Comparison of ENCODE assay signal across 13 cellular contexts in genomic region chr17:49129359-49129950, GRCh38. TPM values are rescaled to one million over a fixed set of nuclear protein-coding genes. Genes with fewer than 3 reads are reported as not detected.
DNase-seq lines count a peak whose midpoint lies in the region; ATAC-seq, FAIRE-seq and TF ChIP-seq lines count a peak whose summit lies in the region.
"Not testable (repeated sequence)": the region's sequence is repeated elsewhere in the genome, so short reads cannot be mapped to it uniquely, and the experiment has no call there.
"Had no signal": no experiment of that assay in that cellular context is flagged by ENCODE, and none has a peak within 500 bp of the region (broad histone marks: within the 10 kb centered on the region; RNA-seq: fewer than 3 reads in every experiment).

No MANE protein-coding gene starts in this region.

- TF ChIP-seq CTCF in Caco-2 (IDR thresholded peaks at IDR 0.05; ENCODE audit: insufficient read depth in 1 of 2, low read depth in 1 of 2, low read length in 1 of 2, severe bottlenecking in 1 of 2, unreplicated experiment in 1 of 2); WTC11 (IDR thresholded peaks at IDR 0.05); H1 (IDR thresholded peaks at IDR 0.05; ENCODE audit: control extremely low read depth in 1 of 3, insufficient read depth in 1 of 3, low read depth in 1 of 3, low read length in 3 of 3): not testable (repeated sequence)

- intact Hi-C loops in Caco-2 (cut with micrococcal nuclease; ENCODE audit: unreplicated experiment), result not testable (repeated sequence)

- BruUV-seq in Caco-2 (replicated peaks; lab: Mats Ljungman, UMichigan), result not testable (repeated sequence)

- not testable (repeated sequence) for H2BK120ac ChIP-seq in H1 (replicated peaks; ENCODE audit: low read depth, low read length); trophoblast cell (ENCODE audit: insufficient read depth, low read length, poor library complexity)

- ATAC-seq in WTC11, result not testable (repeated sequence)

- not testable (repeated sequence) for H3K27ac ChIP-seq in H1 (ENCODE audit: low read depth, low read length); trophoblast cell (ENCODE audit: low read depth, low read length)

- TF ChIP-seq POLR2A in H1 (IDR thresholded peaks at IDR 0.05; ENCODE audit: control extremely low read depth in 1 of 2, low read depth in 2 of 2, low read length in 2 of 2), result not testable (repeated sequence)

- not testable (repeated sequence) for FAIRE-seq in H1 (lab: Jason Lieb, UNC)

- H3K79me2 ChIP-seq in H1 (ENCODE audit: control insufficient read depth in 1 of 2, insufficient read depth in 2 of 2, low read length in 2 of 2); trophoblast cell (ENCODE audit: control insufficient read depth, insufficient read depth, low read length, poor library complexity): not testable (repeated sequence)

- H4K20me1 ChIP-seq in H1 (replicated peaks in 1 of 2; ENCODE audit: control insufficient read depth in 1 of 2, insufficient read depth in 2 of 2, low read length in 2 of 2), result not testable (repeated sequence)

- H4K12ac ChIP-seq in trophoblast cell (ENCODE audit: low read depth, low read length), result not testable (repeated sequence)

- not testable (repeated sequence) for H3K14ac ChIP-seq in H1 (ENCODE audit: insufficient read length); trophoblast cell (ENCODE audit: low read length)

- not testable (repeated sequence) for H3K56ac ChIP-seq in H1 (replicated peaks; ENCODE audit: insufficient read length, low read depth, low read length)

- not testable (repeated sequence) for H3K4me1 Mint-ChIP-seq in Caco-2 (ENCODE audit: low read depth, unreplicated experiment); WTC11

- not testable (repeated sequence) for H3K36me3 ChIP-seq in Caco-2 (ENCODE audit: control insufficient read depth, insufficient read depth, low read length); H1 (ENCODE audit: control insufficient read depth in 2 of 4, insufficient read depth in 4 of 4, low read length in 3 of 4); trophoblast cell (ENCODE audit: control insufficient read depth in 1 of 2, insufficient read depth in 2 of 2, low read length in 2 of 2)

- not testable (repeated sequence) for H3K4me3 ChIP-seq in Caco-2 (ENCODE audit: low read depth, low read length); H1 (ENCODE audit: extremely low read depth in 1 of 4, insufficient read depth in 2 of 4, low read depth in 3 of 4, low read length in 4 of 4); trophoblast cell (ENCODE audit: low read depth, low read length)
- 0 out of 2 replicates have a peak overlapping the region, but pooled peaks have one; percentile 3 for H3K4me3 ChIP-seq in iPS-18c (ENCODE audit: insufficient read depth, low read depth, low read length)

- TF ChIP-seq RAD21 in H1 (IDR thresholded peaks at IDR 0.05 in 1 of 2, conservative IDR thresholded peaks at IDR 0.05 in 1 of 2; ENCODE audit: low read depth in 2 of 2, low read length in 2 of 2), result not testable (repeated sequence)

- not testable (repeated sequence) for H3K9ac ChIP-seq in H1 (replicated peaks in 1 of 4; ENCODE audit: extremely low read depth in 1 of 4, low read depth in 3 of 4, low read length in 3 of 4)
- H3K9ac ChIP-seq in trophoblast cell (ENCODE audit: low read length), result peak overlapping the region; percentile 17

- H3K23ac ChIP-seq in H1 (ENCODE audit: insufficient read length); trophoblast cell (ENCODE audit: low read length): not testable (repeated sequence)

- H3K36me3 Mint-ChIP-seq in Caco-2 (ENCODE audit: insufficient read depth, unreplicated experiment) (peaks cover 12% of the 10 kb centered on the region), WTC11 (peaks cover 29% of the 10 kb centered on the region)

- CTCF ChIA-PET in Caco-2 (lab: Charles Lee); WTC11 (lab: Charles Lee): not testable (repeated sequence)
- CTCF ChIA-PET in H1 (lab: Charles Lee; ENCODE audit: partially characterized antibody), result interaction anchor here (0.6 kb wide), 1 partner anchor 58 kb away, joined by 4 read pairs; no protein-coding TSS in a partner anchor

- H2BK12ac ChIP-seq in H1 (ENCODE audit: low read depth, low read length); trophoblast cell (ENCODE audit: low read length): not testable (repeated sequence)

- H3K9me3 ChIP-seq in Caco-2 (peaks cover 41% of the 10 kb centered on the region), H1 (ENCODE audit: insufficient read depth in 2 of 2, low read depth in 1 of 2, low read length in 1 of 2) (peaks cover 11 to 20% of the 10 kb centered on the region in 2 experiments; a peak in 3 of 4 replicates), iPS-18c (ENCODE audit: control insufficient read depth, insufficient read depth, low read length) (peaks cover 11% of the 10 kb centered on the region), trophoblast cell (ENCODE audit: insufficient read depth, low read depth, low read length) (peaks cover 12% of the 10 kb centered on the region)

- not testable (repeated sequence) for H2AFZ ChIP-seq in H1 (ENCODE audit: low read length); trophoblast cell (ENCODE audit: insufficient read depth, low read length, poor library complexity)

- H3K18ac ChIP-seq in H1 (ENCODE audit: extremely low read depth, low read length); trophoblast cell (ENCODE audit: low read length): not testable (repeated sequence)

- H2BK5ac ChIP-seq in H1 (ENCODE audit: low read depth, low read length); trophoblast cell (ENCODE audit: low read depth, low read length, poor library complexity): not testable (repeated sequence)

- peak overlapping the region; percentile 8 for H3K27ac Mint-ChIP-seq in Caco-2 (ENCODE audit: unreplicated experiment)
- not testable (repeated sequence) for H3K27ac Mint-ChIP-seq in WTC11

- 81% methylated on average over 2 of the region's 2 CpGs; no CpG with 5 or more reads in 1 of the 2 experiments for WGBS in H1 (ENCODE audit: extremely low coverage in 1 of 2, insufficient coverage in 1 of 2, insufficient read length in 1 of 2, insufficient replicate concordance in 2 of 2, low coverage in 1 of 2, low lambda C conversion rate in 2 of 2, missing lambda C conversion rate in 1 of 2), 2 experiments
- WGBS in trophoblast cell (ENCODE audit: extremely low coverage, insufficient coverage, insufficient read length), result no CpG with 5 or more reads among the region's 2 CpGs

- not testable (repeated sequence) for H3K27me3 Mint-ChIP-seq in Caco-2 (ENCODE audit: insufficient read depth, unreplicated experiment)
- H3K27me3 Mint-ChIP-seq in WTC11 (ENCODE audit: low read depth), result peaks cover 71% of the 10 kb centered on the region

- not testable (repeated sequence) for H4K5ac ChIP-seq in H1 (ENCODE audit: insufficient read length, low read depth, low read length)

- H3K23me2 ChIP-seq in H1 (ENCODE audit: low read depth, low read length), result not testable (repeated sequence)

- H3K9me3 Mint-ChIP-seq in Caco-2 (ENCODE audit: unreplicated experiment), result peaks cover 40% of the 10 kb centered on the region
- peaks cover 37% of the 10 kb centered on the region for H3K9me3 Mint-ChIP-seq in WTC11

- not testable (repeated sequence) for H4K91ac ChIP-seq in H1 (replicated peaks; ENCODE audit: insufficient read length, low read length); trophoblast cell (ENCODE audit: low read depth, low read length)

- H3K4ac ChIP-seq in H1 (replicated peaks; ENCODE audit: insufficient read length, low read depth, low read length); trophoblast cell (ENCODE audit: low read depth, low read length): not testable (repeated sequence)

- TF ChIP-seq EP300 in H1 (IDR thresholded peaks at IDR 0.05; ENCODE audit: borderline replicate concordance in 1 of 2, low read depth in 2 of 2, low read length in 2 of 2), result not testable (repeated sequence)

- H3K4me3 Mint-ChIP-seq in Caco-2 (ENCODE audit: unreplicated experiment); WTC11: not testable (repeated sequence)

- POLR2A ChIA-PET in Caco-2 (lab: Charles Lee); WTC11 (lab: Charles Lee); H1 (lab: Charles Lee; ENCODE audit: partially characterized antibody): not testable (repeated sequence)

- H3K4me1 ChIP-seq in Caco-2; H1 (replicated peaks in 1 of 4; ENCODE audit: control insufficient read depth in 3 of 4, insufficient read depth in 4 of 4, low read length in 3 of 4); trophoblast cell (ENCODE audit: control insufficient read depth in 1 of 2, insufficient read depth in 2 of 2, low read length in 2 of 2): not testable (repeated sequence)

- not testable (repeated sequence) for H2AK5ac ChIP-seq in H1 (ENCODE audit: low read depth, low read length); trophoblast cell (ENCODE audit: low read length)

- not testable (repeated sequence) for H2BK20ac ChIP-seq in H1 (ENCODE audit: low read length)

- not testable (repeated sequence) for H3K27me3 ChIP-seq in Caco-2 (replicated peaks; ENCODE audit: control insufficient read depth, insufficient read depth, low read length)
- H3K27me3 ChIP-seq in H1 (replicated peaks in 1 of 4; ENCODE audit: control insufficient read depth in 3 of 4, extremely low read depth in 1 of 4, insufficient read depth in 3 of 4, low read length in 3 of 4) (peaks cover 16 to 33% (median 29%) of the 10 kb centered on the region in 4 experiments), trophoblast cell (ENCODE audit: insufficient read depth, low read length) (peaks cover 15% of the 10 kb centered on the region)

- H4K8ac ChIP-seq in H1 (ENCODE audit: extremely low read depth, insufficient read depth, low read length); trophoblast cell (ENCODE audit: low read depth, low read length): not testable (repeated sequence)

- H3K79me1 ChIP-seq in H1 (ENCODE audit: low read depth, low read length); trophoblast cell (ENCODE audit: low read length): not testable (repeated sequence)

- not testable (repeated sequence) for DNase-seq in Caco-2; WTC11 (ENCODE audit: low spot score); H1 (ENCODE audit: low read depth in 1 of 2, low spot score in 2 of 2); trophoblast cell
- DNase-seq in M059J (ENCODE audit: low read depth), result peak; percentile 47

- not testable (repeated sequence) for H3K4me2 ChIP-seq in H1 (ENCODE audit: insufficient read depth in 1 of 2, low read depth in 2 of 2, low read length in 2 of 2); trophoblast cell (ENCODE audit: low read length)

- H2BK15ac ChIP-seq in H1 (ENCODE audit: low read length), result not testable (repeated sequence)

RNA-seq across cellular contexts. Expression of gene B4GALNT2, which starts 3.1 kb away (rescaled TPM):
- total RNA-seq in Caco-2 (2022), result 1.1 and 1.3 TPM in 2 replicates
- total RNA-seq in M059J (2014; rRNA removed; shearing (Covaris generic)), result not detected in 2 replicates
- total RNA-seq in WTC11 (2021), result 0.02 to 0.04 TPM (median 0.02 TPM) in 3 replicates
- 0.04 TPM in 1 of 2 replicates, not detected in the other for total RNA-seq in H1 (2021; fragmentation: NEBNext Ultra II Directional; extraction: Animal tissue kit (Norgen Biotek cat#: 25700))
- polyA plus RNA-seq in H1 (2011; rRNA removed), result not detected in 2 replicates
- not detected for polyA plus RNA-seq in H1 (2011; cell fraction: cytosol; rRNA removed)
- polyA plus RNA-seq in H1 (2011; cell fraction: nucleus; rRNA removed), result 0.01 TPM
- polyA plus RNA-seq in H1 (2012, experiment 1 of 2), result not detected in 4 replicates
- polyA plus RNA-seq in H1 (2012, experiment 2 of 2), result not detected
- 0.04 TPM for polyA plus RNA-seq in H1 (2013, experiment 1 of 2)
- polyA plus RNA-seq in H1 (2013, experiment 2 of 2), result not detected
- polyA minus RNA-seq in H1 (2011; rRNA and poly(A)+ RNA removed), result not detected in 2 replicates
- not detected for polyA minus RNA-seq in H1 (2011; cell fraction: cytosol; rRNA and poly(A)+ RNA removed)
- polyA minus RNA-seq in H1 (2011; cell fraction: nucleus; rRNA and poly(A)+ RNA removed), result not detected
- polyA plus RNA-seq in trophoblast cell (2013), result 0.01 TPM in 1 of 2 replicates, not detected in the other
- total RNA-seq: A673, GM12878, GM23248, H4, H9, HFFc6 had no signal
- polyA plus RNA-seq: CD4-positive, alpha-beta memory T cell; GM12878; GM23248 had no signal
